In the genomic region with DNA sequence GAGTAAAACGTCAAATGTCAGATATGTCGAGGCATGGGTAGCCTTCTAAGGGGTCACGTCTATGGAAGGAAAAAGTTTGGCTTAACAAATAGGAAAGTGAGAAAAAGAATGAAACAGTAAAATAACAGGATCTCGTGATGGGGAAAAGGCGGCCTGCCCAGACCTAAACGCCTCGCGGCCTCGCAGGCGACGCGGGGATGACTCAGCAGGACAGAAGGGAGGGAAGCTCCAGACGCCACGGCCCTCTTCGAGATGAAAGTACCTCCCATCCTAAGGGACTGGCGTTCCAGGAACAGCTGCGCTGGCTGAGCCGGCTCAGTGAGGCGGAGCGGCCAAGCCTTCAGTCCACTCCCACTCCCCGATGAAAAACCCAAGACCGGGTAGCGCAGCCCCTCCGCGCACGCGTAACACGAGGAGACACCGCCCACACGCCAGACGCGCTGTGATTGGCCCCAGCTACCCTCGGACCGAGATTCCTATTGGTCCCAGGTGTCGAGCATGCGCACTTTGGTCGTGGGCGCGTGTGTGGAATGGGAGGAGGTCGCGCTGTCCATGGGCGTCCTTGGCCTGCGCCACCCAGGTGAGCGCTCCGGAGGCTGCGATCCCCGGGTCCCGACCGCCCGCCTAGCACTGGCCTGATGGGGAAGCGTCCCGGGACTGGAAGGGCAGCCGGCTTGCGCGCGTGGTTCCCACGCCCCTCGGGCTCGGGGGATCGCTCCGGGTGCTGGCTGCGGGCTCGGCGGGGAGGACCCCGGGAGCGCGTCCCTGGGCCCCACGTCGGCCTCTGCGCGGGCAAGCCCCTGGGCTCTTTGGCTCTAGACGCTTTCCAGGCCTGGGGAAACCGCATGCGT, we compare ENCODE assay signal across 8 cellular contexts.
DNase-seq lines count a peak whose midpoint lies in the region; ATAC-seq, FAIRE-seq and TF ChIP-seq lines count a peak whose summit lies in the region.

No MANE protein-coding gene starts in this region.

- H3K27ac ChIP-seq in kidney (ENCODE audit: low read depth in 2 of 2, low read length in 2 of 2): peak overlapping the region; percentile 83 to 90

- DNase-seq in DMS 273 (lab: John Stamatoyannopoulos, UW; ENCODE audit: unreplicated experiment) (peak; percentile 99), NCI-H1105 (lab: John Stamatoyannopoulos, UW) (peak; percentile 96), kidney (peak; percentile 98), HCEC 1CT (no peak)
- DNase-seq in activated CD4-positive, CD25-positive, alpha-beta regulatory T cell treated with anti-CD3 and anti-CD28 coated beads, Interleukin-2, amount 50 U/mL, for 16 hours (ENCODE audit: low read depth, low spot score): peak; percentile 75
- DNase-seq in central memory CD4-positive, alpha-beta T cell: peak; percentile 80
- peak; percentile 81 to 84 for DNase-seq in stimulated activated CD4-positive, alpha-beta T cell treated with anti-CD3 and anti-CD28 coated beads, Interleukin-1b, Interleukin-23, amount 100 ng/mL, for 4 hours (ENCODE audit: low read depth in 2 of 2)

- H3K4me3 ChIP-seq in kidney (ENCODE audit: low read length in 2 of 2): peak overlapping the region; percentile 71 to 73

- peaks cover 4% of the 10 kb centered on the region in 2 donors for H3K36me3 ChIP-seq in kidney (ENCODE audit: control insufficient read depth in 1 of 2, insufficient read depth in 2 of 2, low read length in 2 of 2)

- H3K4me1 ChIP-seq in kidney (ENCODE audit: control insufficient read depth in 1 of 2, insufficient read depth in 1 of 2, low read depth in 1 of 2, low read length in 2 of 2): no peaks in the 10 kb centered on the region

- FAIRE-seq in kidney (lab: Jason Lieb, UNC): peak; percentile 64

- peak; percentile 94 for ATAC-seq in GM21825 (IDR thresholded peaks at IDR 0.05; ENCODE audit: unreplicated experiment)

- no peak for TF ChIP-seq CTCF in kidney (IDR thresholded peaks at IDR 0.05; ENCODE audit: borderline replicate concordance, extremely low read depth, insufficient read depth)

- H3K9ac ChIP-seq in kidney (ENCODE audit: low read length in 2 of 2): peak overlapping the region; percentile 43 to 55

- intact Hi-C loops in kidney (cut with DNase I): no loop called here

- no peaks in the 10 kb centered on the region for H3K9me3 ChIP-seq in kidney (ENCODE audit: control insufficient read depth in 1 of 2, low read length in 2 of 2)
